24 cellular contexts compared by ENCODE assay signal in genomic region chr7:73435471-73436009, GRCh38. TPM values are rescaled to one million over a fixed set of nuclear protein-coding genes. Genes with fewer than 3 reads are reported as not detected.
DNase-seq lines count a peak whose midpoint lies in the region; ATAC-seq, FAIRE-seq and TF ChIP-seq lines count a peak whose summit lies in the region.
"Had no signal": no experiment of that assay in that cellular context is flagged by ENCODE, and none has a peak within 500 bp of the region (broad histone marks: within the 10 kb centered on the region; RNA-seq: fewer than 3 reads in every experiment).

No MANE protein-coding gene starts in this region.

- TF ChIP-seq CTCF in HepG2 (CRISPR knock-in tag; IDR thresholded peaks at IDR 0.05) (no peak), right lobe of liver (IDR thresholded peaks at IDR 0.05) (no peak), progenitor cell of endocrine pancreas (IDR thresholded peaks at IDR 0.05; ENCODE audit: unreplicated experiment) (no peak)

- TF ChIP-seq RAD21 in HepG2 (CRISPR knock-in tag; IDR thresholded peaks at IDR 0.05) = no peak

- H3K9ac ChIP-seq in HepG2 (ENCODE audit: insufficient read depth, low read depth, low read length) = no peak overlapping the region

- H3K9me3 ChIP-seq in HepG2 (ENCODE audit: low read length) = no peaks in the 10 kb centered on the region
- H3K9me3 ChIP-seq in right lobe of liver = no peaks in the 10 kb centered on the region
- H3K9me3 ChIP-seq: MG63, suprapubic skin had no signal

- H3K4me3 ChIP-seq in HepG2 (replicated peaks in 1 of 3; ENCODE audit: insufficient read depth in 1 of 3, low read depth in 2 of 3, low read length in 3 of 3) (peak overlapping the region in 2 of 3 experiments; percentile 5 to 49; a peak in 2 of 6 replicates), right lobe of liver (no peak overlapping the region)
- H3K4me3 ChIP-seq: hepatocyte, MG63, Peyer's patch, suprapubic skin had no signal

- H3K27me3 ChIP-seq in HepG2 (ENCODE audit: control insufficient read depth in 1 of 2, insufficient read depth in 2 of 2, low read length in 2 of 2) = peaks cover 0 to 4% of the 10 kb centered on the region in 2 experiments; a peak in 1 of 5 replicates
- no peaks in the 10 kb centered on the region for H3K27me3 ChIP-seq in right lobe of liver
- H3K27me3 ChIP-seq: hepatocyte, MG63, Peyer's patch had no signal

- H2AFZ ChIP-seq in HepG2 (ENCODE audit: low read length) = no peak overlapping the region
- H2AFZ ChIP-seq: hepatocyte had no signal

- intact Hi-C loops in HepG2 (cut with micrococcal nuclease; ENCODE audit: unreplicated experiment) = loop anchor here (1.0 to 5.0 kb wide), 2 partner anchors 93 to 113 kb away; no protein-coding TSS in a partner anchor
- intact Hi-C loops in right lobe of liver (cut with DNase I) = loop anchor here in 1 of 2 donors (10.0 kb wide), 1 partner anchor 91 kb away; no protein-coding TSS in a partner anchor

- CTCF ChIA-PET in HepG2 (lab: Yijun Ruan, JAX; ENCODE audit: low intra/inter-chr PET ratio, low total read pairs) = no interaction called here

- WGBS in HepG2 (ENCODE audit: low lambda C conversion rate) = 95% methylated on average over 4 of the region's 28 CpGs
- 74% methylated on average over 5 of the region's 28 CpGs for WGBS in right lobe of liver (ENCODE audit: insufficient coverage, low coverage, low lambda C conversion rate, missing lambda C conversion rate)

- no peaks in the 10 kb centered on the region for H3K9me3 Mint-ChIP-seq in effector memory CD8-positive, alpha-beta T cell
- H3K9me3 Mint-ChIP-seq in progenitor cell of endocrine pancreas (ENCODE audit: low read depth) = no peaks in the 10 kb centered on the region
- H3K9me3 Mint-ChIP-seq: immature natural killer cell had no signal

- in situ Hi-C loops in HepG2 (cut with HindIII; ENCODE audit: extremely low pct_ligation_motif_present, low pct_unique_long_range_greater_than_20kb) = loop anchor here (5.0 kb wide), 1 partner anchor 93 kb away; no protein-coding TSS in a partner anchor

- peaks cover 23% of the 10 kb centered on the region for H3K36me3 Mint-ChIP-seq in effector memory CD8-positive, alpha-beta T cell (ENCODE audit: insufficient read depth)
- H3K36me3 Mint-ChIP-seq in progenitor cell of endocrine pancreas (ENCODE audit: insufficient read depth) = peaks cover 7% of the 10 kb centered on the region

- H4K20me1 ChIP-seq in HepG2 (ENCODE audit: insufficient read depth, low read length) = no peaks in the 10 kb centered on the region

- no peaks in the 10 kb centered on the region for H3K27me3 Mint-ChIP-seq in effector memory CD8-positive, alpha-beta T cell
- peaks cover 13% of the 10 kb centered on the region for H3K27me3 Mint-ChIP-seq in progenitor cell of endocrine pancreas

- peak overlapping the region; percentile 44 to 70 for H3K4me3 Mint-ChIP-seq in effector memory CD8-positive, alpha-beta T cell
- peak overlapping the region; percentile 65 for H3K4me3 Mint-ChIP-seq in progenitor cell of endocrine pancreas (ENCODE audit: low read depth)

- H3K4me1 ChIP-seq in HepG2 (ENCODE audit: insufficient read depth, low read length) (peaks cover 39% of the 10 kb centered on the region), right lobe of liver (no peaks in the 10 kb centered on the region)
- H3K4me1 ChIP-seq: foreskin keratinocyte had no signal

- POLR2A ChIA-PET in HepG2 (lab: Yijun Ruan, JAX) = interaction anchor here (0.9 to 1.5 kb wide), 3 partner anchors 11 to 111 kb away, joined by 3 to 4 read pairs (median 3); no protein-coding TSS in a partner anchor

- peak overlapping the region; percentile 69; the same call in 1 of the 2 replicates for H3K4me2 ChIP-seq in HepG2 (ENCODE audit: low read depth, low read length)
- H3K4me2 ChIP-seq: hepatocyte had no signal

- DNase-seq in HepG2 (ENCODE audit: low spot score) (no peak), right lobe of liver (no peak), progenitor cell of endocrine pancreas (ENCODE audit: low spot score, unreplicated experiment) (no peak), midbrain (lab: John Stamatoyannopoulos, UW) (no peak)
- DNase-seq in effector memory CD8-positive, alpha-beta T cell = no peak
- DNase-seq in stimulated activated CD4-positive, alpha-beta T cell treated with anti-CD3 and anti-CD28 coated beads, Interleukin-4, amount 100 ng/mL, for 24 hours = no peak
- DNase-seq: activated CD4-positive, alpha-beta T cell treated with anti-CD3 and anti-CD28 coated beads for 1 hour; activated naive CD4-positive, alpha-beta T cell; foreskin keratinocyte; immature natural killer cell; mesendoderm; MG63; naive thymus-derived CD8-positive, alpha-beta T cell; NCI-H1436; NCI-H510A treated with DMSO at 0.1 percent for 48 hours; Peyer's patch; SIG-M5; small intestine; stimulated activated CD4-positive, alpha-beta T cell treated with anti-CD3 and anti-CD28 coated beads, Interleukin-2, amount 100 ng/mL, for 24 hours had no signal

- TF ChIP-seq EP300 in HepG2 (IDR thresholded peaks at IDR 0.05; ENCODE audit: low read depth in 2 of 2, low read length in 2 of 2) = no peak
- no peak for TF ChIP-seq EP300 in HepG2 (CRISPR knock-in tag; IDR thresholded peaks at IDR 0.05; ENCODE audit: borderline replicate concordance)

- BruUV-seq in HepG2 (replicated peaks; lab: Mats Ljungman, UMichigan) = no TSS peak

- H3K36me3 ChIP-seq in HepG2 (replicated peaks in 1 of 2; ENCODE audit: control insufficient read depth in 1 of 2, insufficient read depth in 2 of 2, low read length in 2 of 2) (peaks cover 1 to 3% of the 10 kb centered on the region in 2 experiments; a peak in 2 of 5 replicates), right lobe of liver (peaks cover 0 to 6% (median under 1%) of the 10 kb centered on the region in 4 donors)
- H3K36me3 ChIP-seq: MG63 had no signal

- H3K79me2 ChIP-seq in HepG2 (ENCODE audit: insufficient read depth, low read length) = no peaks in the 10 kb centered on the region
- H3K79me2 ChIP-seq: hepatocyte had no signal

- H3K27ac ChIP-seq in HepG2 (ENCODE audit: extremely low read length, insufficient read depth, low read length) = no peak overlapping the region
- no peak overlapping the region for H3K27ac ChIP-seq in right lobe of liver
- H3K27ac ChIP-seq: foreskin keratinocyte, hepatocyte, Peyer's patch, suprapubic skin had no signal

- no peak overlapping the region for H3K27ac Mint-ChIP-seq in effector memory CD8-positive, alpha-beta T cell
- H3K27ac Mint-ChIP-seq in progenitor cell of endocrine pancreas = no peak overlapping the region
- H3K27ac Mint-ChIP-seq: immature natural killer cell had no signal

- no peak for FAIRE-seq in HepG2 (lab: Jason Lieb, UNC)
- FAIRE-seq: colon, small intestine had no signal

- ATAC-seq in HepG2 (peak; percentile 4), right lobe of liver (no peak), HG03139 (IDR thresholded peaks at IDR 0.05; ENCODE audit: unreplicated experiment) (no peak)
- ATAC-seq in effector memory CD8-positive, alpha-beta T cell (replicated peaks) = no peak
- ATAC-seq: esophagus mucosa; foreskin keratinocyte; naive thymus-derived CD8-positive, alpha-beta T cell had no signal

- peaks cover 0 to 5% of the 10 kb centered on the region in 2 donors for H3K4me1 Mint-ChIP-seq in effector memory CD8-positive, alpha-beta T cell (ENCODE audit: low read depth in 2 of 2)
- H3K4me1 Mint-ChIP-seq in progenitor cell of endocrine pancreas (ENCODE audit: low read depth) = peaks cover 2% of the 10 kb centered on the region

- TF ChIP-seq POLR2A in HepG2 (IDR thresholded peaks at IDR 0.05; ENCODE audit: insufficient read depth in 1 of 2, low read depth in 2 of 2, low read length in 2 of 2) (no peak), right lobe of liver (IDR thresholded peaks at IDR 0.05) (no peak)

RNA-seq across cellular contexts. Expression of gene FZD9, which starts 2.0 kb away (rescaled TPM):
- total RNA-seq in HepG2 (2016; rRNA removed; fragmentation: Illumina TruSeq; extraction: Trizol) = 0.87 and 2.2 TPM in 2 replicates
- total RNA-seq in HepG2 (2016; cell fraction: cytosol; rRNA removed; fragmentation: Illumina TruSeq; extraction: Trizol; ENCODE audit: low read depth) = 0.88 and 1.5 TPM in 2 replicates
- total RNA-seq in HepG2 (2016; cell fraction: insoluble cytoplasmic fraction; rRNA removed; fragmentation: Illumina TruSeq; extraction: Trizol) = 1.0 and 2.2 TPM in 2 replicates
- total RNA-seq in HepG2 (2016; cell fraction: membrane; rRNA removed; fragmentation: Illumina TruSeq; extraction: Trizol) = 2.2 and 2.9 TPM in 2 replicates
- total RNA-seq in HepG2 (2016; cell fraction: nucleus; rRNA removed; fragmentation: Illumina TruSeq; extraction: Trizol) = 1.5 and 1.7 TPM in 2 replicates
- 0.53 and 0.94 TPM in 2 replicates for polyA plus RNA-seq in HepG2 (2011; rRNA removed)
- 0.90 and 1.4 TPM in 2 replicates for polyA plus RNA-seq in HepG2 (2011; cell fraction: cytosol; rRNA removed)
- polyA plus RNA-seq in HepG2 (2011; cell fraction: nucleus; rRNA removed) = 1.0 and 1.3 TPM in 2 replicates
- 0.43 and 0.53 TPM in 2 replicates for polyA plus RNA-seq in HepG2 (2012)
- 0.84 and 1.2 TPM in 2 replicates for polyA plus RNA-seq in HepG2 (2016; cell fraction: cytosol; fragmentation: Illumina TruSeq; extraction: Trizol; ENCODE audit: low read depth)
- polyA plus RNA-seq in HepG2 (2016; cell fraction: insoluble cytoplasmic fraction; fragmentation: Illumina TruSeq; extraction: Trizol; ENCODE audit: low read depth) = 0.85 and 1.4 TPM in 2 replicates
- 1.8 and 2.0 TPM in 2 replicates for polyA plus RNA-seq in HepG2 (2016; cell fraction: membrane; fragmentation: Illumina TruSeq; extraction: Trizol; ENCODE audit: low read depth)
- 2.1 and 2.2 TPM in 2 replicates for polyA plus RNA-seq in HepG2 (2016; cell fraction: nucleus; fragmentation: Illumina TruSeq; extraction: Trizol; ENCODE audit: insufficient read depth, low read depth)
- polyA minus RNA-seq in HepG2 (2011; rRNA and poly(A)+ RNA removed; ENCODE audit: low replicate concordance) = 0.54 and 5.2 TPM in 2 replicates
- 1.2 and 1.4 TPM in 2 replicates for polyA minus RNA-seq in HepG2 (2011; cell fraction: cytosol; rRNA and poly(A)+ RNA removed)
- polyA minus RNA-seq in HepG2 (2011; cell fraction: nucleus; rRNA and poly(A)+ RNA removed) = 1.5 and 2.3 TPM in 2 replicates
- under 1 TPM in 2 of 6 experiments, not detected in 4; 0.09 to 0.27 TPM for total RNA-seq in right lobe of liver
- total RNA-seq in progenitor cell of endocrine pancreas = 1.6 and 1.8 TPM in 2 replicates

Comparison
In these comparisons a context has a peak if more than half of its experiments do, and no peak if none do; other contexts are left out.
1. H3K4me3 ChIP-seq: peak in HepG2 (2 of 3); none in right lobe of liver (0 of 3).